ENCODE assay signal across 1 cellular context in the genomic region with DNA sequence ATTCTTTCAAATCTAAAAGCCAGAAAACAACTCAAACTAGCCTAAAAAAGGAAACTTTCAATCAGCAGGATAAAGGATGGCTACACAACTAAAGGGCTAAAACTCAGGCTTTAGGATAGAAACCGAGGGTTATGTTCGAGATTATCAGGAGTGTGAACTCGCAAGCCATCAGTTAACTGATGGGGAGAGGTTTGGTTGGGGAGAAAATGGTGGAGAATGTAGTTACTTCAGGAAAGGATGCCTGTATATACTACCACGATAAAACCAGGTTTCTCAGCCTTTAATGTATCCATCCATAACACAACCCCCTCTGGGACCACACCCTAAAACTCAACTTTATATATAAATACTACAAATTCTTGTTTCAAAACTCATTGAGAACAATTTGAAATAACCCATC.
TF ChIP-seq lines count a peak whose summit lies in the region.

No MANE protein-coding gene starts in this region.

TF ChIP-seq in GM23338, 12 proteins besides CTCF, POLR2A, EP300 and RAD21:
- TF ChIP-seq CREB1 (CRISPR knock-in tag; IDR thresholded peaks at IDR 0.05; ENCODE audit: low read depth) (no peak), ZNF114 (CRISPR knock-in tag; IDR thresholded peaks at IDR 0.05) (no peak), JUNB (IDR thresholded peaks at IDR 0.05; ENCODE audit: unreplicated experiment) (no peak), STAT1 (IDR thresholded peaks at IDR 0.05; ENCODE audit: unreplicated experiment) (no peak), NANOG (IDR thresholded peaks at IDR 0.05; ENCODE audit: borderline replicate concordance) (no peak)
- TF ChIP-seq, protein P1, sequence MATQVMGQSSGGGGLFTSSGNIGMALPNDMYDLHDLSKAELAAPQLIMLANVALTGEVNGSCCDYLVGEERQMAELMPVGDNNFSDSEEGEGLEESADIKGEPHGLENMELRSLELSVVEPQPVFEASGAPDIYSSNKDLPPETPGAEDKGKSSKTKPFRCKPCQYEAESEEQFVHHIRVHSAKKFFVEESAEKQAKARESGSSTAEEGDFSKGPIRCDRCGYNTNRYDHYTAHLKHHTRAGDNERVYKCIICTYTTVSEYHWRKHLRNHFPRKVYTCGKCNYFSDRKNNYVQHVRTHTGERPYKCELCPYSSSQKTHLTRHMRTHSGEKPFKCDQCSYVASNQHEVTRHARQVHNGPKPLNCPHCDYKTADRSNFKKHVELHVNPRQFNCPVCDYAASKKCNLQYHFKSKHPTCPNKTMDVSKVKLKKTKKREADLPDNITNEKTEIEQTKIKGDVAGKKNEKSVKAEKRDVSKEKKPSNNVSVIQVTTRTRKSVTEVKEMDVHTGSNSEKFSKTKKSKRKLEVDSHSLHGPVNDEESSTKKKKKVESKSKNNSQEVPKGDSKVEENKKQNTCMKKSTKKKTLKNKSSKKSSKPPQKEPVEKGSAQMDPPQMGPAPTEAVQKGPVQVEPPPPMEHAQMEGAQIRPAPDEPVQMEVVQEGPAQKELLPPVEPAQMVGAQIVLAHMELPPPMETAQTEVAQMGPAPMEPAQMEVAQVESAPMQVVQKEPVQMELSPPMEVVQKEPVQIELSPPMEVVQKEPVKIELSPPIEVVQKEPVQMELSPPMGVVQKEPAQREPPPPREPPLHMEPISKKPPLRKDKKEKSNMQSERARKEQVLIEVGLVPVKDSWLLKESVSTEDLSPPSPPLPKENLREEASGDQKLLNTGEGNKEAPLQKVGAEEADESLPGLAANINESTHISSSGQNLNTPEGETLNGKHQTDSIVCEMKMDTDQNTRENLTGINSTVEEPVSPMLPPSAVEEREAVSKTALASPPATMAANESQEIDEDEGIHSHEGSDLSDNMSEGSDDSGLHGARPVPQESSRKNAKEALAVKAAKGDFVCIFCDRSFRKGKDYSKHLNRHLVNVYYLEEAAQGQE (IDR thresholded peaks at IDR 0.05; ENCODE audit: unreplicated experiment): no peak
- TF ChIP-seq, protein P2, sequence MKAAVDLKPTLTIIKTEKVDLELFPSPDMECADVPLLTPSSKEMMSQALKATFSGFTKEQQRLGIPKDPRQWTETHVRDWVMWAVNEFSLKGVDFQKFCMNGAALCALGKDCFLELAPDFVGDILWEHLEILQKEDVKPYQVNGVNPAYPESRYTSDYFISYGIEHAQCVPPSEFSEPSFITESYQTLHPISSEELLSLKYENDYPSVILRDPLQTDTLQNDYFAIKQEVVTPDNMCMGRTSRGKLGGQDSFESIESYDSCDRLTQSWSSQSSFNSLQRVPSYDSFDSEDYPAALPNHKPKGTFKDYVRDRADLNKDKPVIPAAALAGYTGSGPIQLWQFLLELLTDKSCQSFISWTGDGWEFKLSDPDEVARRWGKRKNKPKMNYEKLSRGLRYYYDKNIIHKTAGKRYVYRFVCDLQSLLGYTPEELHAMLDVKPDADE (IDR thresholded peaks at IDR 0.05): no peak
